Comparison of ENCODE assay signal across 15 cellular contexts in the genomic region with DNA sequence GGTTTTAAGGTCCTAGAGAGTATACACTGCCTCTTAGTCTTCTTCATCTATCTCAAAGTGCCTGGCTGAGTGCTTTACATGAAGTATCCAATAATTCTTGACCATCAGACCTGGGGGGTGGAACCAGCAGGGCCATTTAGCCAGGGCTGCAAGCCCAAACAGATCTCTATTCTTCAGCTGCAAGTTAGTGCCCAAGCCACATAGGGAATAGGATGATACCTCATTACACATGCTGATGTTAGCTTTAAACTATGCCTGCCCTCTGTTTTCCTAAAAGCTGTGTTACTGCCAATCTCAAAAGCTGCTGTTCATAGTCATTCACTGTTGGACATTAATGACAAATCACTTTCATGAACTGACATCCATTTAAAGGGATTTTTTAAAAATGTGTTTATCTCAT. TPM values are rescaled to one million over a fixed set of nuclear protein-coding genes. Genes with fewer than 3 reads are reported as not detected.
A peak's percentile ranks its signal among the peaks of the same experiment; 100 is the strongest.
DNase-seq lines count a peak whose midpoint lies in the region; ATAC-seq lines count a peak whose summit lies in the region.
"Had no signal": no experiment of that assay in that cellular context is flagged by ENCODE, and none has a peak within 500 bp of the region (broad histone marks: within the 10 kb centered on the region; RNA-seq: fewer than 3 reads in every experiment).

No MANE protein-coding gene starts in this region.

- no peaks in the 10 kb centered on the region for H3K27me3 Mint-ChIP-seq in activated naive CD4-positive, alpha-beta T cell treated with anti-CD3 and anti-CD28 coated beads, Interleukin-2, amount 50 U/mL, for 24 hours
- H3K27me3 Mint-ChIP-seq in activated naive CD8-positive, alpha-beta T cell treated with anti-CD3 and anti-CD28 coated beads, Interleukin-2, amount 10 ng/mL, durations not matched to agents 7 days and 5 days = no peaks in the 10 kb centered on the region
- H3K27me3 Mint-ChIP-seq in stimulated activated memory B cell treated with anti-CD40 and anti-IgM and Interleukin-4, amounts not matched to agents 10 μg/mL and 1 μg/mL and 100 μg/mL, for 72 hours = no peaks in the 10 kb centered on the region

- peaks cover 17% of the 10 kb centered on the region for H3K9me3 Mint-ChIP-seq in activated naive CD4-positive, alpha-beta T cell treated with anti-CD3 and anti-CD28 coated beads, Interleukin-2, amount 50 U/mL, for 24 hours
- peaks cover 3% of the 10 kb centered on the region for H3K9me3 Mint-ChIP-seq in activated naive CD8-positive, alpha-beta T cell treated with anti-CD3 and anti-CD28 coated beads, Interleukin-2, amount 10 ng/mL, durations not matched to agents 7 days and 5 days
- peaks cover 2% of the 10 kb centered on the region for H3K9me3 Mint-ChIP-seq in stimulated activated memory B cell treated with anti-CD40 and anti-IgM and Interleukin-4, amounts not matched to agents 10 μg/mL and 1 μg/mL and 100 μg/mL, for 72 hours

- no peaks in the 10 kb centered on the region for H3K36me3 Mint-ChIP-seq in activated naive CD4-positive, alpha-beta T cell treated with anti-CD3 and anti-CD28 coated beads, Interleukin-2, amount 50 U/mL, for 24 hours
- peaks cover 9% of the 10 kb centered on the region for H3K36me3 Mint-ChIP-seq in activated naive CD8-positive, alpha-beta T cell treated with anti-CD3 and anti-CD28 coated beads, Interleukin-2, amount 10 ng/mL, durations not matched to agents 7 days and 5 days
- no peaks in the 10 kb centered on the region for H3K36me3 Mint-ChIP-seq in stimulated activated memory B cell treated with anti-CD40 and anti-IgM and Interleukin-4, amounts not matched to agents 10 μg/mL and 1 μg/mL and 100 μg/mL, for 72 hours

- no peak for ATAC-seq in activated naive CD8-positive, alpha-beta T cell treated with anti-CD3 and anti-CD28 coated beads, Interleukin-2, amount 10 ng/mL, durations not matched to agents 7 days and 5 days (ENCODE audit: low read depth)
- ATAC-seq in stimulated activated memory B cell treated with anti-CD40 and anti-IgM and Interleukin-4, amounts not matched to agents 10 μg/mL and 1 μg/mL and 100 μg/mL, for 72 hours = no peak
- ATAC-seq in HG03095 (IDR thresholded peaks at IDR 0.05; ENCODE audit: unreplicated experiment) = no peak
- ATAC-seq: SK-N-SH treated with all-trans-retinoic acid at 6 μM for 48 hours had no signal

- no peak for DNase-seq in activated naive CD4-positive, alpha-beta T cell treated with anti-CD3 and anti-CD28 coated beads, Interleukin-2, amount 50 U/mL, for 16 hours
- DNase-seq in NCI-H187 treated with DMSO at 0.1 percent for 48 hours (lab: John Stamatoyannopoulos, UW) = peak; percentile 57
- DNase-seq in activated naive CD8-positive, alpha-beta T cell treated with anti-CD3 and anti-CD28 coated beads, Interleukin-2, amount 10 ng/mL, durations not matched to agents 7 days and 5 days = no peak
- no peak for DNase-seq in stimulated activated naive CD4-positive, alpha-beta T cell treated with Interleukin-2 at 50 U/mL for 16 hours (lab: John Stamatoyannopoulos, UW)
- no peak for DNase-seq in activated gamma-delta T cell (lab: John Stamatoyannopoulos, UW)
- DNase-seq: aorta, glutamatergic neuron, kidney, NCI-H1105 treated with DMSO at 0.1 percent for 48 hours, NCI-H2227 treated with DMSO at 0.1 percent for 48 hours had no signal

- peak overlapping the region; percentile 82 for H3K27ac Mint-ChIP-seq in activated naive CD4-positive, alpha-beta T cell treated with anti-CD3 and anti-CD28 coated beads, Interleukin-2, amount 50 U/mL, for 24 hours
- peak overlapping the region; percentile 72 for H3K27ac Mint-ChIP-seq in activated naive CD8-positive, alpha-beta T cell treated with anti-CD3 and anti-CD28 coated beads, Interleukin-2, amount 10 ng/mL, durations not matched to agents 7 days and 5 days
- H3K27ac Mint-ChIP-seq in stimulated activated memory B cell treated with anti-CD40 and anti-IgM and Interleukin-4, amounts not matched to agents 10 μg/mL and 1 μg/mL and 100 μg/mL, for 72 hours = peak overlapping the region; percentile 72

- POLR2A ChIA-PET in activated naive CD8-positive, alpha-beta T cell treated with anti-CD3 and anti-CD28 coated beads, Interleukin-2, amount 10 ng/mL, durations not matched to agents 7 days and 5 days (lab: Charles Lee) = no interaction called here

- peaks cover 77% of the 10 kb centered on the region for H3K4me1 Mint-ChIP-seq in activated naive CD4-positive, alpha-beta T cell treated with anti-CD3 and anti-CD28 coated beads, Interleukin-2, amount 50 U/mL, for 24 hours
- peaks cover 58% of the 10 kb centered on the region for H3K4me1 Mint-ChIP-seq in activated naive CD8-positive, alpha-beta T cell treated with anti-CD3 and anti-CD28 coated beads, Interleukin-2, amount 10 ng/mL, durations not matched to agents 7 days and 5 days
- peaks cover 29% of the 10 kb centered on the region for H3K4me1 Mint-ChIP-seq in stimulated activated memory B cell treated with anti-CD40 and anti-IgM and Interleukin-4, amounts not matched to agents 10 μg/mL and 1 μg/mL and 100 μg/mL, for 72 hours

- peak overlapping the region; percentile 72 for H3K4me3 Mint-ChIP-seq in activated naive CD4-positive, alpha-beta T cell treated with anti-CD3 and anti-CD28 coated beads, Interleukin-2, amount 50 U/mL, for 24 hours
- peak overlapping the region; percentile 56 for H3K4me3 Mint-ChIP-seq in activated naive CD8-positive, alpha-beta T cell treated with anti-CD3 and anti-CD28 coated beads, Interleukin-2, amount 10 ng/mL, durations not matched to agents 7 days and 5 days
- H3K4me3 Mint-ChIP-seq in stimulated activated memory B cell treated with anti-CD40 and anti-IgM and Interleukin-4, amounts not matched to agents 10 μg/mL and 1 μg/mL and 100 μg/mL, for 72 hours = no peak overlapping the region

RNA-seq across cellular contexts. Expression of gene IFNG, which starts 16.7 kb away (rescaled TPM):
- total RNA-seq in activated naive CD8-positive, alpha-beta T cell treated with anti-CD3 and anti-CD28 coated beads, Interleukin-2, amount 10 ng/mL, durations not matched to agents 7 days and 5 days = under 1 TPM; 0.57 to 0.91 TPM
- total RNA-seq: aorta, kidney, right atrium auricular region had no signal

RNA-seq across cellular contexts. Expression of gene IL26, which starts 49.4 kb away (rescaled TPM):
- not detected for total RNA-seq in activated naive CD8-positive, alpha-beta T cell treated with anti-CD3 and anti-CD28 coated beads, Interleukin-2, amount 10 ng/mL, durations not matched to agents 7 days and 5 days
- total RNA-seq: aorta, kidney, right atrium auricular region had no signal
